ENCODE assay signal across 12 cellular contexts in the genomic region with DNA sequence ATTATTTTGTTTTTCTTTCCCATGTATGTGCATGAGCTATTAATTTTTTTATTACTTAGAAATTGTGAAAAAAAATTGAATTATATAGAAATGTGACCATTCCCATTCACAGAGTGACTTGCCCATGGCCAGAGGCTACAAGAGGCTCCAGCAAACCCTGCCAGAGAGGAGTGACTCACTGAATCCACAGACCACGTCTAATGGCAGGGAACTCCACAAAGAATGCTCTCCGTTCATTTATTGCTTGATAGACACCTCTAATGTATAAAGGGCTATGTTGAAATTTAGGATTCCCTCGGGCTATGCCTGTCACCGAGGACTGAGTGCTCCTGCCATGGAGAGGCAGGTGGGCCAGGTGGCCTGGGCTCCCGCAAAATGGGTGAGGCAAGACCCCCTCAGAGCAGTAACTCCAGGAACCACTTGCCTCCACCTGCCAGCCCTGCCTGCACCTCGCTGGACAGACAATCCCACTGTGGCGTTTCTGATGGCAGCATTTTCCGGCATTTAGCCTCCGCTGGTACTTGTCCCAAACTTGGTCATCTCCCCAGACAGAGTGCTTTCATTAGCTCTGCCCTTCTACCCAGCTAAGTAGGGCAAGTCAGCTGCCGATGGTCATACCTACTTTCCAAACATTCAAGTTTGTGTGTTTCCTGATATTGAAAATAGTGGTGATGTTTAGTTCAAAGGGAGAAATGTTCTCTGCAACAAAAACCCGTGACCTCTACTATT.
A peak's percentile ranks its signal among the peaks of the same experiment; 100 is the strongest.
DNase-seq lines count a peak whose midpoint lies in the region; ATAC-seq, FAIRE-seq and TF ChIP-seq lines count a peak whose summit lies in the region.
"Had no signal": no experiment of that assay in that cellular context is flagged by ENCODE, and none has a peak within 500 bp of the region (broad histone marks: within the 10 kb centered on the region; RNA-seq: fewer than 3 reads in every experiment).

No MANE protein-coding gene starts in this region.

- H3K36me3 Mint-ChIP-seq in WTC11: no peaks in the 10 kb centered on the region

- no peak overlapping the region for H3K4me3 Mint-ChIP-seq in WTC11

- TF ChIP-seq CTCF in left ventricle myocardium inferior (IDR thresholded peaks at IDR 0.05; ENCODE audit: borderline replicate concordance) (no peak), fibroblast of pulmonary artery (IDR thresholded peaks at IDR 0.05; ENCODE audit: low read length, missing control alignments) (no peak), WTC11 (IDR thresholded peaks at IDR 0.05) (no peak)

- no peak overlapping the region for H3K27ac Mint-ChIP-seq in WTC11

- POLR2A ChIA-PET in WTC11 (lab: Charles Lee): no interaction called here

- no peak overlapping the region for H3K4me3 ChIP-seq in left ventricle myocardium inferior
- no peak overlapping the region for H3K4me3 ChIP-seq in fibroblast of pulmonary artery (replicated peaks; ENCODE audit: low read depth, low read length)
- H3K4me3 ChIP-seq: ascending aorta, gastroesophageal sphincter had no signal

- H3K4me1 Mint-ChIP-seq in WTC11: peaks cover 13% of the 10 kb centered on the region

- H3K9me3 Mint-ChIP-seq in WTC11: peaks cover 4% of the 10 kb centered on the region

- no peaks in the 10 kb centered on the region for H3K27me3 ChIP-seq in left ventricle myocardium inferior (ENCODE audit: low read depth)
- H3K27me3 ChIP-seq: ascending aorta, gastroesophageal sphincter had no signal

- no peaks in the 10 kb centered on the region for H3K9me3 ChIP-seq in left ventricle myocardium inferior (replicated peaks)
- H3K9me3 ChIP-seq: ascending aorta, gastroesophageal sphincter had no signal

- no peak for FAIRE-seq in RCC 7860 (lab: Jason Lieb, UNC)

- no peaks in the 10 kb centered on the region; the same call in 1 of the 2 replicates for H3K27me3 Mint-ChIP-seq in WTC11 (ENCODE audit: low read depth)

- no peak overlapping the region for H3K27ac ChIP-seq in left ventricle myocardium inferior (replicated peaks)
- H3K27ac ChIP-seq: ascending aorta, gastroesophageal sphincter had no signal

- ATAC-seq in Right ventricle myocardium superior (ENCODE audit: poor library complexity) (peak; percentile 72), GM19351 (IDR thresholded peaks at IDR 0.05; ENCODE audit: unreplicated experiment) (no peak), WTC11 (no peak)
- ATAC-seq: gastroesophageal sphincter had no signal

- H3K4me1 ChIP-seq in left ventricle myocardium inferior: peaks cover 52% of the 10 kb centered on the region
- H3K4me1 ChIP-seq: ascending aorta had no signal

- no peaks in the 10 kb centered on the region for H3K36me3 ChIP-seq in left ventricle myocardium inferior
- H3K36me3 ChIP-seq: ascending aorta had no signal

- CTCF ChIA-PET in WTC11 (lab: Charles Lee): no interaction called here

- intact Hi-C loops in Right ventricle myocardium superior (cut with DNase I) (no loop called here), left ventricle myocardium inferior (cut with micrococcal nuclease) (no loop called here)

- DNase-seq in Right ventricle myocardium superior: no peak
- DNase-seq in left ventricle myocardium inferior: no peak
- DNase-seq in RCC 7860 (ENCODE audit: low spot score): peak; percentile 24
- DNase-seq in fibroblast of pulmonary artery (ENCODE audit: low read depth): peak; percentile 52
- no peak for DNase-seq in GM19238 (ENCODE audit: insufficient read length, low spot score)
- no peak for DNase-seq in HT-29 (ENCODE audit: low spot score)
- DNase-seq in WTC11 (ENCODE audit: low spot score): no peak
- DNase-seq: activated CD4-positive, alpha-beta T cell treated with anti-CD3 and anti-CD28 coated beads, Interleukin-2, amount 50 U/mL, for 1 hour; mesendoderm had no signal

TF ChIP-seq in WTC11, 78 proteins besides CTCF, POLR2A, EP300 and RAD21:
- no peak for TF ChIP-seq SP1 (CRISPR knock-in tag; conservative IDR thresholded peaks at IDR 0.05)
- no peak for TF ChIP-seq PRRX2 (CRISPR knock-in tag; IDR thresholded peaks at IDR 0.05)
- no peak for TF ChIP-seq CBFB (CRISPR knock-in tag; IDR thresholded peaks at IDR 0.05; ENCODE audit: low read depth)
- TF ChIP-seq FOXK1 (CRISPR knock-in tag; IDR thresholded peaks at IDR 0.05): no peak
- no peak for TF ChIP-seq CREB1 (CRISPR knock-in tag; IDR thresholded peaks at IDR 0.05)
- no peak for TF ChIP-seq ETV6 (CRISPR knock-in tag; IDR thresholded peaks at IDR 0.05)
- no peak for TF ChIP-seq SOX15 (CRISPR knock-in tag; IDR thresholded peaks at IDR 0.05)
- TF ChIP-seq JUN (CRISPR knock-in tag; IDR thresholded peaks at IDR 0.05): no peak
- TF ChIP-seq ZNF219 (CRISPR knock-in tag; IDR thresholded peaks at IDR 0.05; ENCODE audit: borderline replicate concordance): no peak
- TF ChIP-seq TEAD4 (CRISPR knock-in tag; IDR thresholded peaks at IDR 0.05): no peak
- no peak for TF ChIP-seq NR3C1 (CRISPR knock-in tag; conservative IDR thresholded peaks at IDR 0.05; ENCODE audit: low read depth)
- TF ChIP-seq, protein P1, sequence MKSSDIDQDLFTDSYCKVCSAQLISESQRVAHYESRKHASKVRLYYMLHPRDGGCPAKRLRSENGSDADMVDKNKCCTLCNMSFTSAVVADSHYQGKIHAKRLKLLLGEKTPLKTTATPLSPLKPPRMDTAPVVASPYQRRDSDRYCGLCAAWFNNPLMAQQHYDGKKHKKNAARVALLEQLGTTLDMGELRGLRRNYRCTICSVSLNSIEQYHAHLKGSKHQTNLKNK (CRISPR knock-in tag; IDR thresholded peaks at IDR 0.05): no peak
- TF ChIP-seq ZNF671 (CRISPR knock-in tag; IDR thresholded peaks at IDR 0.05): no peak
- TF ChIP-seq, protein P2, sequence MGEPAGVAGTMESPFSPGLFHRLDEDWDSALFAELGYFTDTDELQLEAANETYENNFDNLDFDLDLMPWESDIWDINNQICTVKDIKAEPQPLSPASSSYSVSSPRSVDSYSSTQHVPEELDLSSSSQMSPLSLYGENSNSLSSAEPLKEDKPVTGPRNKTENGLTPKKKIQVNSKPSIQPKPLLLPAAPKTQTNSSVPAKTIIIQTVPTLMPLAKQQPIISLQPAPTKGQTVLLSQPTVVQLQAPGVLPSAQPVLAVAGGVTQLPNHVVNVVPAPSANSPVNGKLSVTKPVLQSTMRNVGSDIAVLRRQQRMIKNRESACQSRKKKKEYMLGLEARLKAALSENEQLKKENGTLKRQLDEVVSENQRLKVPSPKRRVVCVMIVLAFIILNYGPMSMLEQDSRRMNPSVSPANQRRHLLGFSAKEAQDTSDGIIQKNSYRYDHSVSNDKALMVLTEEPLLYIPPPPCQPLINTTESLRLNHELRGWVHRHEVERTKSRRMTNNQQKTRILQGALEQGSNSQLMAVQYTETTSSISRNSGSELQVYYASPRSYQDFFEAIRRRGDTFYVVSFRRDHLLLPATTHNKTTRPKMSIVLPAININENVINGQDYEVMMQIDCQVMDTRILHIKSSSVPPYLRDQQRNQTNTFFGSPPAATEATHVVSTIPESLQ (CRISPR knock-in tag; IDR thresholded peaks at IDR 0.05): no peak

Comparison
In these comparisons a context has a peak if more than half of its experiments do, and no peak if none do; other contexts are left out.
1. DNase-seq: peak in RCC 7860 (single experiment) and fibroblast of pulmonary artery (single experiment); none in Right ventricle myocardium superior (single experiment), left ventricle myocardium inferior (single experiment), GM19238 (single experiment), HT-29 (single experiment) and WTC11 (single experiment).